Comparison of ENCODE assay signal across 1 cellular context in the genomic region with DNA sequence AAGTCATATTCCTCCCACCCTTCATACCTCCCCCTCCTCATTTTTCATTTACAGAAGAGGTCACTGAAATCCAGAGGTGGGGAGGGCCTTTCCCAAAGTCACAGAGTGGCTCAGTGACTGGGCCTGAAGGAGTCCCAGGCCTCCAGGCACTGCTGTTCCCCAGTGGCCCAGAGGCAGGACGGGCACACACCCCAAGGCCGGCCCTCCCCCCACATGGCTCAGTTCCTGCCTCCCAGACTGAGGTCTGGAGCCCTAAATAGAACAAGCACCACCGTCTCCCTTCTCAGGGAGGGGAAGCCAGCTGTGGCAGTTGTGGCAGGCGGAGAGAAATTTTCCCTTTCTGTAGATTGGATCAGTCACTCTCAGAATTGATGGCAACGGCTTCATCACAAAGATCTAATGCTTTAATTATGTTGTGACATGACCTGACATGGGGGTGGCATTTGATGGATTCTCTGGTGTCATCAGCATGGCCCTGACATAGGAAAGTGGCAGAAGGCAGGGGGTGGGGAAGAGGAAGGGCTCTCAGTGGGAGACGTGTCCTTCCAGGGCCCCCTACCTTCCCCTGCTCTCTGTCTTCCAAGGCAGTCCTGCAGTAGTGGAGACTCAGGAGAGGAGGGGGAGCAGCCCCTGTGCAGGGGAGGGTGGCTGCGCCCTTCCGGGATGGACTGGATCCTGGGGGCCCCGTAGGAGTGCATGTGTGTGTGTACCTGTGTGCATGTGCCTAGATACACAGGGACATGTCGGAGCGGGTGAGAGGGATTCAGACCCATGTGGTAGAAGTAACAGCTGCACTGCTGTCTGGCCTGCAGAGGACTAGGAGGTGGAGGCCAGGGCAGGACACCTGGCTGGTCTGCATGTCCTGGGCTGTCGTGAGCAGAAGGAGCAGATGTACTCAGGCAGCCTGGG.
TF ChIP-seq lines count a peak whose summit lies in the region.

No MANE protein-coding gene starts in this region.

TF ChIP-seq in GM23338, 12 proteins besides CTCF, POLR2A, EP300 and RAD21 (continued from another document):
- TF ChIP-seq ZNF462 (CRISPR knock-in tag; IDR thresholded peaks at IDR 0.05) (no peak), NANOG (IDR thresholded peaks at IDR 0.05; ENCODE audit: borderline replicate concordance) (no peak), ZNF114 (CRISPR knock-in tag; IDR thresholded peaks at IDR 0.05) (no peak), JUNB (IDR thresholded peaks at IDR 0.05; ENCODE audit: unreplicated experiment) (no peak), ZNF331 (CRISPR knock-in tag; IDR thresholded peaks at IDR 0.05; ENCODE audit: low read depth) (no peak), STAT1 (IDR thresholded peaks at IDR 0.05; ENCODE audit: unreplicated experiment) (no peak), EZH2phosphoT487 (IDR thresholded peaks at IDR 0.05; ENCODE audit: unreplicated experiment) (no peak), EZH2 (IDR thresholded peaks at IDR 0.05; ENCODE audit: low read depth, unreplicated experiment) (no peak)
